In genomic region chr6:43911354-43911624, GRCh38 we compare ENCODE assay signal across 1 cellular context.
TF ChIP-seq lines count a peak whose summit lies in the region.

No MANE protein-coding gene starts in this region.

TF ChIP-seq in K562, 482 proteins besides CTCF, POLR2A, EP300 and RAD21 (continued from another document and continues in another):
- TF ChIP-seq CHD7 (IDR thresholded peaks at IDR 0.05; ENCODE audit: low read depth, low read length) (no peak), ZBTB1 (CRISPR knock-in tag; IDR thresholded peaks at IDR 0.05; ENCODE audit: borderline replicate concordance, low read depth) (no peak), THRB (CRISPR knock-in tag; conservative IDR thresholded peaks at IDR 0.05) (peak; percentile 27), CEBPG (CRISPR knock-in tag; IDR thresholded peaks at IDR 0.05) (no peak), CEBPG (tag; conservative IDR thresholded peaks at IDR 0.05 in 1 of 2, IDR thresholded peaks at IDR 0.05 in 1 of 2) (no peak), POU5F1 (IDR thresholded peaks at IDR 0.05; ENCODE audit: borderline replicate concordance, low read depth, low read length, partially characterized antibody) (no peak), CHCHD3 (CRISPR knock-in tag; IDR thresholded peaks at IDR 0.05) (no peak), TRIM25 (IDR thresholded peaks at IDR 0.05; ENCODE audit: borderline replicate concordance) (no peak), ZNF696 (CRISPR knock-in tag; conservative IDR thresholded peaks at IDR 0.05) (no peak), NFRKB (IDR thresholded peaks at IDR 0.05; ENCODE audit: low read depth) (peak; percentile 94; the same call in 1 of the 2 replicates), TSHZ1 (CRISPR knock-in tag; IDR thresholded peaks at IDR 0.05) (no peak), ZNF143 (CRISPR knock-in tag; IDR thresholded peaks at IDR 0.05) (no peak), HNRNPLL (IDR thresholded peaks at IDR 0.05; ENCODE audit: low read depth, low read length, poor library complexity, severe bottlenecking) (no peak), HNRNPH1 (optimal IDR thresholded peaks at IDR 0.05; ENCODE audit: low read depth, low read length) (no peak), BACH1 (tag; IDR thresholded peaks at IDR 0.05) (peak; percentile 23; the same call in 1 of the 2 replicates), RBFOX2 (IDR thresholded peaks at IDR 0.05; ENCODE audit: low read depth, low read length) (peak; percentile 68), CREBBP (IDR thresholded peaks at IDR 0.05; ENCODE audit: low read depth, low read length) (no peak), PRPF4 (IDR thresholded peaks at IDR 0.05; ENCODE audit: insufficient read depth, low read depth, low read length, poor library complexity, severe bottlenecking) (no peak), EP400 (IDR thresholded peaks at IDR 0.05) (no peak), CBFA2T2 (conservative IDR thresholded peaks at IDR 0.05) (no peak), ZBTB7A (IDR thresholded peaks at IDR 0.05; ENCODE audit: borderline replicate concordance, control insufficient read depth, low read depth, low read length) (no peak), SPI1 (IDR thresholded peaks at IDR 0.05; ENCODE audit: borderline replicate concordance, low read depth, low read length) (no peak), ZNF175 (CRISPR knock-in tag; IDR thresholded peaks at IDR 0.05; ENCODE audit: low read depth) (no peak), DACH1 (IDR thresholded peaks at IDR 0.05; ENCODE audit: partially characterized antibody) (no peak), ARID4B (CRISPR knock-in tag; IDR thresholded peaks at IDR 0.05) (no peak), CBFB (CRISPR knock-in tag; IDR thresholded peaks at IDR 0.05) (no peak), E2F4 (CRISPR knock-in tag; IDR thresholded peaks at IDR 0.05; ENCODE audit: low read depth) (no peak), ZNF133 (CRISPR knock-in tag; IDR thresholded peaks at IDR 0.05) (no peak), KLF13 (tag; IDR thresholded peaks at IDR 0.05; ENCODE audit: borderline replicate concordance, low read depth) (no peak), TFAP4 (CRISPR knock-in tag; IDR thresholded peaks at IDR 0.05; ENCODE audit: borderline replicate concordance) (no peak), NR3C1 (CRISPR knock-in tag; IDR thresholded peaks at IDR 0.05) (no peak), TAF7 (tag; IDR thresholded peaks at IDR 0.05) (no peak), ZNF77 (CRISPR knock-in tag; IDR thresholded peaks at IDR 0.05) (no peak)
